Comparison of ENCODE assay signal across 21 cellular contexts in genomic region chr6:138238368-138238767, GRCh38. TPM values are rescaled to one million over a fixed set of nuclear protein-coding genes. Genes with fewer than 3 reads are reported as not detected.
A peak's percentile ranks its signal among the peaks of the same experiment; 100 is the strongest.
DNase-seq lines count a peak whose midpoint lies in the region; TF ChIP-seq lines count a peak whose summit lies in the region.
"Had no signal": no experiment of that assay in that cellular context is flagged by ENCODE, and none has a peak within 500 bp of the region (broad histone marks: within the 10 kb centered on the region; RNA-seq: fewer than 3 reads in every experiment).

No MANE protein-coding gene starts in this region.

- no peak for TF ChIP-seq EP300 in esophagus muscularis mucosa (IDR thresholded peaks at IDR 0.05)

- no peaks in the 10 kb centered on the region for H3K9me3 ChIP-seq in esophagus muscularis mucosa
- H3K9me3 ChIP-seq: BE2C; BLaER1 treated with 17β-estradiol and CSF1 and Interleukin-3, amounts not matched to agents 10 nM and 100 nM had no signal

- no peak for TF ChIP-seq POLR2A in esophagus muscularis mucosa (IDR thresholded peaks at IDR 0.05; ENCODE audit: low read depth)

- H3K27me3 ChIP-seq in esophagus muscularis mucosa = no peaks in the 10 kb centered on the region
- H3K27me3 ChIP-seq: BLaER1 treated with 17β-estradiol and CSF1 and Interleukin-3, amounts not matched to agents 10 nM and 100 nM had no signal

- whole genome bisulfite sequencing in esophagus muscularis mucosa = 85% methylated on average over 6 of the region's 6 CpGs

- H3K4me3 ChIP-seq in esophagus muscularis mucosa = no peak overlapping the region
- H3K4me3 ChIP-seq: BLaER1 treated with 17β-estradiol and CSF1 and Interleukin-3, amounts not matched to agents 10 nM and 100 nM; GM12878; GM23248 had no signal

- H3K4me1 ChIP-seq in esophagus muscularis mucosa = no peaks in the 10 kb centered on the region
- H3K4me1 ChIP-seq: BE2C; BLaER1 treated with 17β-estradiol and CSF1 and Interleukin-3, amounts not matched to agents 10 nM and 100 nM had no signal

- intact Hi-C loops in esophagus muscularis mucosa (cut with DNase I) = no loop called here

- no peaks in the 10 kb centered on the region for H3K36me3 ChIP-seq in esophagus muscularis mucosa
- H3K36me3 ChIP-seq: BE2C; BLaER1 treated with 17β-estradiol and CSF1 and Interleukin-3, amounts not matched to agents 10 nM and 100 nM had no signal

- DNase-seq in NCI-H510A treated with DMSO at 0.1 percent for 48 hours (lab: John Stamatoyannopoulos, UW) (peak; percentile 16), NCI-H510A (lab: John Stamatoyannopoulos, UW) (no peak), NCI-H2171 (lab: John Stamatoyannopoulos, UW) (peak; percentile 69), esophagus muscularis mucosa (ENCODE audit: extremely low spot score) (no peak), NCI-H1694 (lab: John Stamatoyannopoulos, UW) (no peak), HPDE6-E6E7 (ENCODE audit: extremely low spot score) (no peak)
- DNase-seq: AML-193; BE2C; Calu3; CD4-positive, alpha-beta memory T cell; COR-L47; DMS79; EL; GDM1; GM23248; H7; HCEC 1CT had no signal

- H3K27ac ChIP-seq in VCaP (peak overlapping the region; percentile 98), esophagus muscularis mucosa (replicated peaks in 1 of 4) (no peak overlapping the region)
- H3K27ac ChIP-seq: BLaER1 treated with 17β-estradiol and CSF1 and Interleukin-3, amounts not matched to agents 10 nM and 100 nM; GM23248 had no signal

- TF ChIP-seq CTCF in VCaP (conservative IDR thresholded peaks at IDR 0.05) (no peak), esophagus muscularis mucosa (IDR thresholded peaks at IDR 0.05) (no peak)

RNA-seq across cellular contexts. Expression of gene PBOV1, which starts 20.1 kb away (rescaled TPM):
- not detected for total RNA-seq in esophagus muscularis mucosa
- total RNA-seq: Calu3; CD4-positive, alpha-beta memory T cell; GM12878; GM23248; H1; H7 had no signal

Comparison
In these comparisons a context has a peak if more than half of its experiments do, and no peak if none do; other contexts are left out.
1. DNase-seq: peak in NCI-H510A treated with DMSO at 0.1 percent for 48 hours (single experiment) and NCI-H2171 (single experiment); none in NCI-H510A (single experiment), esophagus muscularis mucosa (single experiment), NCI-H1694 (single experiment) and HPDE6-E6E7 (single experiment).